32 cellular contexts compared by ENCODE assay signal in genomic region chr18:54790109-54790508, GRCh38. TPM values are rescaled to one million over a fixed set of nuclear protein-coding genes. Genes with fewer than 3 reads are reported as not detected.
"Had no signal": no experiment of that assay in that cellular context is flagged by ENCODE, and none has a peak within 500 bp of the region (broad histone marks: within the 10 kb centered on the region; RNA-seq: fewer than 3 reads in every experiment).

No MANE protein-coding gene starts in this region.

- H3K36me3 Mint-ChIP-seq: activated CD4-positive, alpha-beta memory T cell treated with anti-CD3 and anti-CD28 coated beads for 36 hours; activated CD8-positive, alpha-beta memory T cell treated with anti-CD3 and anti-CD28 coated beads, Interleukin-2, amount 10 ng/mL, durations not matched to agents 7 days and 5 days; activated naive CD4-positive, alpha-beta T cell treated with anti-CD3 and anti-CD28 coated beads, Interleukin-2, amount 50 U/mL, for 24 hours; activated naive CD8-positive, alpha-beta T cell treated with anti-CD3 and anti-CD28 coated beads for 36 hours; brain had no signal

- DNase-seq: activated CD4-positive, alpha-beta memory T cell treated with anti-CD3 and anti-CD28 coated beads for 36 hours; activated CD4-positive, alpha-beta T cell treated with anti-CD3 and anti-CD28 coated beads for 36 hours; activated CD4-positive, alpha-beta T cell treated with anti-CD3 and anti-CD28 coated beads, Interleukin-2, amount 10 ng/mL, durations not matched to agents 24 days and 14 days; activated CD4-positive, CD25-positive, alpha-beta regulatory T cell; activated CD4-positive, CD25-positive, alpha-beta regulatory T cell treated with anti-CD3 and anti-CD28 coated beads, Interleukin-2, amount 50 U/mL, for 72 hours; activated CD8-positive, alpha-beta memory T cell treated with anti-CD3 and anti-CD28 coated beads, Interleukin-2, amount 10 ng/mL, durations not matched to agents 7 days and 5 days; activated CD8-positive, alpha-beta memory T cell treated with anti-CD3 and anti-CD28 coated beads, Interleukin-2, amount 50 U/mL, for 4 hours; activated CD8-positive, alpha-beta T cell treated with anti-CD3 and anti-CD28 coated beads, Interleukin-2, amount 10 ng/mL, durations not matched to agents 7 days and 5 days; activated effector memory CD4-positive, alpha-beta T cell treated with anti-CD3 and anti-CD28 coated beads, Interleukin-2, amount 50 U/mL, for 16 hours; activated naive CD4-positive, alpha-beta T cell treated with anti-CD3 and anti-CD28 coated beads for 36 hours; activated naive CD8-positive, alpha-beta T cell treated with anti-CD3 and anti-CD28 coated beads for 36 hours; activated naive CD8-positive, alpha-beta T cell treated with anti-CD3 and anti-CD28 coated beads, Interleukin-2, amount 50 U/mL, for 24 hours; activated T-cell treated with anti-CD3 and anti-CD28 coated beads, Interleukin-2, amount 50 U/mL, for 1 hour; activated T-cell treated with anti-CD3 and anti-CD28 coated beads, Interleukin-2, amount 50 U/mL, for 48 hours; adrenal gland; central memory CD4-positive, alpha-beta T cell; cerebellar nuclear complex; colonic mucosa; effector CD8-positive, alpha-beta T cell; foreskin keratinocyte; gastrocnemius medialis; glutamatergic neuron; T-helper 2 cell had no signal

- H3K27ac ChIP-seq: adrenal gland, ascending aorta, breast epithelium, cardiac muscle cell, colonic mucosa, foreskin keratinocyte, gastrocnemius medialis had no signal

- H3K9me3 Mint-ChIP-seq: activated CD4-positive, alpha-beta memory T cell treated with anti-CD3 and anti-CD28 coated beads for 36 hours; activated CD4-positive, alpha-beta T cell treated with anti-CD3 and anti-CD28 coated beads, Interleukin-2, amount 10 ng/mL, durations not matched to agents 24 days and 14 days; activated naive CD4-positive, alpha-beta T cell treated with anti-CD3 and anti-CD28 coated beads for 36 hours; activated naive CD4-positive, alpha-beta T cell treated with anti-CD3 and anti-CD28 coated beads, Interleukin-2, amount 50 U/mL, for 24 hours; activated naive CD8-positive, alpha-beta T cell treated with anti-CD3 and anti-CD28 coated beads for 36 hours; activated naive CD8-positive, alpha-beta T cell treated with anti-CD3 and anti-CD28 coated beads, Interleukin-2, amount 50 U/mL, for 24 hours; activated T-helper 1 cell treated with anti-CD3 and anti-CD28 coated beads, Interleukin-12 subunit alpha, Interleukin-12 subunit beta, Interleukin-2, Interleukin-4 antibody, amounts not matched to agents 30 ng/mL and 10 ng/mL and 1 ng/mL, durations not matched to agents 14 hours and 24 hours and 36 hours; activated T-helper 2 cell treated with anti-CD3 and anti-CD28 coated beads, Interferon-gamma antibody, Interleukin-2, Interleukin-4, amounts not matched to agents 10 μg/mL and 5 μg/mL and 100 μg/mL, durations not matched to agents 14 hours and 24 hours and 36 hours; brain had no signal

- H3K27me3 Mint-ChIP-seq: activated CD4-positive, alpha-beta memory T cell treated with anti-CD3 and anti-CD28 coated beads for 36 hours; activated CD4-positive, alpha-beta T cell treated with anti-CD3 and anti-CD28 coated beads for 36 hours; activated CD8-positive, alpha-beta memory T cell treated with anti-CD3 and anti-CD28 coated beads, Interleukin-2, amount 10 ng/mL, durations not matched to agents 7 days and 5 days; activated naive CD8-positive, alpha-beta T cell treated with anti-CD3 and anti-CD28 coated beads, Interleukin-2, amount 50 U/mL, for 24 hours had no signal

- H3K4me3 Mint-ChIP-seq: activated CD4-positive, alpha-beta memory T cell treated with anti-CD3 and anti-CD28 coated beads for 36 hours; activated CD4-positive, alpha-beta T cell treated with anti-CD3 and anti-CD28 coated beads for 36 hours; activated CD4-positive, alpha-beta T cell treated with anti-CD3 and anti-CD28 coated beads, Interleukin-2, amount 10 ng/mL, durations not matched to agents 24 days and 14 days; activated CD8-positive, alpha-beta memory T cell treated with anti-CD3 and anti-CD28 coated beads, Interleukin-2, amount 10 ng/mL, durations not matched to agents 7 days and 5 days; activated CD8-positive, alpha-beta T cell treated with anti-CD3 and anti-CD28 coated beads, Interleukin-2, amount 10 ng/mL, durations not matched to agents 7 days and 5 days; activated naive CD4-positive, alpha-beta T cell treated with anti-CD3 and anti-CD28 coated beads for 36 hours; activated naive CD4-positive, alpha-beta T cell treated with anti-CD3 and anti-CD28 coated beads, Interleukin-2, amount 50 U/mL, for 24 hours; activated naive CD8-positive, alpha-beta T cell treated with anti-CD3 and anti-CD28 coated beads for 36 hours; activated naive CD8-positive, alpha-beta T cell treated with anti-CD3 and anti-CD28 coated beads, Interleukin-2, amount 50 U/mL, for 24 hours; activated T-helper 1 cell treated with anti-CD3 and anti-CD28 coated beads, Interleukin-12 subunit alpha, Interleukin-12 subunit beta, Interleukin-2, Interleukin-4 antibody, amounts not matched to agents 30 ng/mL and 10 ng/mL and 1 ng/mL, durations not matched to agents 14 hours and 24 hours and 36 hours; brain had no signal

- H3K4me1 ChIP-seq: adrenal gland, ascending aorta, breast epithelium, colonic mucosa, foreskin keratinocyte had no signal

- H3K4me3 ChIP-seq: adrenal gland, ascending aorta, breast epithelium, cardiac muscle cell, colonic mucosa, gastrocnemius medialis had no signal

- H3K27ac Mint-ChIP-seq: activated CD4-positive, alpha-beta memory T cell treated with anti-CD3 and anti-CD28 coated beads for 36 hours; activated CD4-positive, alpha-beta T cell treated with anti-CD3 and anti-CD28 coated beads for 36 hours; activated CD4-positive, alpha-beta T cell treated with anti-CD3 and anti-CD28 coated beads, Interleukin-2, amount 10 ng/mL, durations not matched to agents 24 days and 14 days; activated CD8-positive, alpha-beta memory T cell treated with anti-CD3 and anti-CD28 coated beads, Interleukin-2, amount 10 ng/mL, durations not matched to agents 7 days and 5 days; activated CD8-positive, alpha-beta T cell treated with anti-CD3 and anti-CD28 coated beads, Interleukin-2, amount 10 ng/mL, durations not matched to agents 7 days and 5 days; activated naive CD4-positive, alpha-beta T cell treated with anti-CD3 and anti-CD28 coated beads for 36 hours; activated naive CD4-positive, alpha-beta T cell treated with anti-CD3 and anti-CD28 coated beads, Interleukin-2, amount 50 U/mL, for 24 hours; activated naive CD8-positive, alpha-beta T cell treated with anti-CD3 and anti-CD28 coated beads for 36 hours; activated naive CD8-positive, alpha-beta T cell treated with anti-CD3 and anti-CD28 coated beads, Interleukin-2, amount 50 U/mL, for 24 hours; activated T-helper 1 cell treated with anti-CD3 and anti-CD28 coated beads, Interleukin-12 subunit alpha, Interleukin-12 subunit beta, Interleukin-2, Interleukin-4 antibody, amounts not matched to agents 30 ng/mL and 10 ng/mL and 1 ng/mL, durations not matched to agents 14 hours and 24 hours and 36 hours; activated T-helper 2 cell treated with anti-CD3 and anti-CD28 coated beads, Interferon-gamma antibody, Interleukin-2, Interleukin-4, amounts not matched to agents 10 μg/mL and 5 μg/mL and 100 μg/mL, durations not matched to agents 14 hours and 24 hours and 36 hours; brain had no signal

- H3K36me3 ChIP-seq: adrenal gland, ascending aorta, breast epithelium, cardiac muscle cell, colonic mucosa, gastrocnemius medialis had no signal

- H3K9me3 ChIP-seq: adrenal gland, ascending aorta, breast epithelium, colonic mucosa, gastrocnemius medialis had no signal

- H3K4me1 Mint-ChIP-seq: activated CD4-positive, alpha-beta T cell treated with anti-CD3 and anti-CD28 coated beads for 36 hours; activated CD8-positive, alpha-beta memory T cell treated with anti-CD3 and anti-CD28 coated beads, Interleukin-2, amount 10 ng/mL, durations not matched to agents 7 days and 5 days; activated naive CD4-positive, alpha-beta T cell treated with anti-CD3 and anti-CD28 coated beads, Interleukin-2, amount 50 U/mL, for 24 hours; activated naive CD8-positive, alpha-beta T cell treated with anti-CD3 and anti-CD28 coated beads for 36 hours; activated naive CD8-positive, alpha-beta T cell treated with anti-CD3 and anti-CD28 coated beads, Interleukin-2, amount 50 U/mL, for 24 hours had no signal

- ATAC-seq: activated CD4-positive, alpha-beta T cell treated with anti-CD3 and anti-CD28 coated beads for 36 hours; activated CD8-positive, alpha-beta memory T cell treated with anti-CD3 and anti-CD28 coated beads, Interleukin-2, amount 10 ng/mL, durations not matched to agents 7 days and 5 days; activated CD8-positive, alpha-beta T cell treated with anti-CD3 and anti-CD28 coated beads, Interleukin-2, amount 10 ng/mL, durations not matched to agents 7 days and 5 days; activated naive CD8-positive, alpha-beta T cell treated with anti-CD3 and anti-CD28 coated beads, Interleukin-2, amount 50 U/mL, for 24 hours; esophagus mucosa; foreskin keratinocyte; gastrocnemius medialis had no signal

RNA-seq across cellular contexts. Expression of gene RAB27B, which starts 38.2 kb away (rescaled TPM):
- total RNA-seq: activated naive CD8-positive, alpha-beta T cell treated with anti-CD3 and anti-CD28 coated beads for 36 hours; dermis microvascular lymphatic vessel endothelial cell had no signal
